9 cellular contexts compared by ENCODE assay signal in genomic region chr12:82357340-82357739, GRCh38. TPM values are rescaled to one million over a fixed set of nuclear protein-coding genes. Genes with fewer than 3 reads are reported as not detected.
A peak's percentile ranks its signal among the peaks of the same experiment; 100 is the strongest.
DNase-seq lines count a peak whose midpoint lies in the region; ATAC-seq, FAIRE-seq and TF ChIP-seq lines count a peak whose summit lies in the region.
"Had no signal": no experiment of that assay in that cellular context is flagged by ENCODE, and none has a peak within 500 bp of the region (broad histone marks: within the 10 kb centered on the region; RNA-seq: fewer than 3 reads in every experiment).

No MANE protein-coding gene starts in this region.

- H3K27ac ChIP-seq in heart right ventricle (peak overlapping the region in 5 of 10 donors; percentile 91 to 96 (median 94)), breast epithelium (peak overlapping the region in 1 of 2 donors; percentile 97), vagina (peak overlapping the region; percentile 90)

- H3K9me3 ChIP-seq in heart right ventricle, result no peaks in the 10 kb centered on the region
- no peaks in the 10 kb centered on the region for H3K9me3 ChIP-seq in breast epithelium
- H3K9me3 ChIP-seq in vagina, result no peaks in the 10 kb centered on the region

- no peak for TF ChIP-seq POLR2A in breast epithelium (IDR thresholded peaks at IDR 0.05)
- TF ChIP-seq POLR2A in vagina (IDR thresholded peaks at IDR 0.05), result no peak

- peaks cover 22% of the 10 kb centered on the region for H3K36me3 Mint-ChIP-seq in mesothelial cell of epicardium

- H3K36me3 ChIP-seq in heart right ventricle (peaks cover 0 to 47% (median 29%) of the 10 kb centered on the region in 9 donors), breast epithelium (no peaks in the 10 kb centered on the region), vagina (peaks cover 0 to 35% of the 10 kb centered on the region in 2 donors)

- H3K27me3 Mint-ChIP-seq in mesothelial cell of epicardium (ENCODE audit: low read depth), result no peaks in the 10 kb centered on the region

- H3K27me3 ChIP-seq in heart right ventricle, result no peaks in the 10 kb centered on the region
- no peaks in the 10 kb centered on the region for H3K27me3 ChIP-seq in breast epithelium
- no peaks in the 10 kb centered on the region for H3K27me3 ChIP-seq in vagina

- H3K4me3 ChIP-seq in heart right ventricle (peak overlapping the region; percentile 64 to 95 (median 86)), breast epithelium (peak overlapping the region; percentile 82 to 94 (median 84)), vagina (peak overlapping the region; percentile 58 to 80)

- intact Hi-C loops in heart right ventricle (cut with DNase I) (no loop called here), Right ventricle myocardium inferior (cut with DNase I) (no loop called here), breast epithelium (cut with DNase I; ENCODE audit: low total_unique reads) (loop anchor here (5.0 kb wide), 1 partner anchor 290 kb away; no protein-coding TSS in a partner anchor), vagina (cut with DNase I) (no loop called here)

- DNase-seq in heart right ventricle, result no peak
- no peak for DNase-seq in Right ventricle myocardium inferior (ENCODE audit: missing footprints)
- DNase-seq in breast epithelium (ENCODE audit: low spot score in 2 of 2), result no peak
- no peak for DNase-seq in mesothelial cell of epicardium (ENCODE audit: low spot score in 2 of 2, unreplicated experiment in 2 of 2)
- DNase-seq in vagina (ENCODE audit: extremely low spot score in 2 of 2), result no peak
- DNase-seq in RCC 7860 (ENCODE audit: low spot score), result no peak
- no peak for DNase-seq in NCI-H748 treated with DMSO at 0.1 percent for 48 hours (lab: John Stamatoyannopoulos, UW)

- H3K4me1 Mint-ChIP-seq in mesothelial cell of epicardium, result peaks cover 34% of the 10 kb centered on the region

- WGBS in heart right ventricle, 2 donors, result 44 to 48% methylated on average over 4 of the region's 4 CpGs

- H3K9me3 Mint-ChIP-seq in mesothelial cell of epicardium, result peaks cover 3% of the 10 kb centered on the region

- H3K4me1 ChIP-seq in heart right ventricle (peaks cover 0 to 52% (median 41%) of the 10 kb centered on the region in 9 donors), breast epithelium (peaks cover 0 to 9% of the 10 kb centered on the region in 2 donors), vagina (peaks cover 49% of the 10 kb centered on the region)

- no peak for FAIRE-seq in RCC 7860 (lab: Jason Lieb, UNC)
- FAIRE-seq: colon had no signal

- H3K4me3 Mint-ChIP-seq in mesothelial cell of epicardium, result peak overlapping the region; percentile 99

- ATAC-seq in heart right ventricle (no peak), Right ventricle myocardium inferior (no peak), HG02678 (IDR thresholded peaks at IDR 0.05; ENCODE audit: unreplicated experiment) (no peak)

- H3K27ac Mint-ChIP-seq in mesothelial cell of epicardium, result peak overlapping the region; percentile 100

- TF ChIP-seq CTCF in heart right ventricle (IDR thresholded peaks at IDR 0.05), result no peak
- no peak for TF ChIP-seq CTCF in breast epithelium (IDR thresholded peaks at IDR 0.05)
- no peak for TF ChIP-seq CTCF in mesothelial cell of epicardium (IDR thresholded peaks at IDR 0.05; ENCODE audit: unreplicated experiment)
- no peak for TF ChIP-seq CTCF in vagina (IDR thresholded peaks at IDR 0.05)

RNA-seq across cellular contexts. Expression of gene CCDC59, which starts 0.8 kb away (rescaled TPM):
- total RNA-seq in heart right ventricle (10 to 100 TPM; 22.7 to 33.2 (median 26.6) TPM), Right ventricle myocardium inferior (25.5 TPM), breast epithelium (10 to 100 TPM; 53.7 to 95.9 (median 64.5) TPM), mesothelial cell of epicardium (43.7 to 48.9 TPM (median 47.9 TPM) in 3 replicates), vagina (42.2 TPM)
- polyA plus RNA-seq in heart right ventricle, result 10 to 100 TPM; 33.0 to 38.2 TPM

RNA-seq across cellular contexts. Expression of gene METTL25, which starts 1.0 kb away (rescaled TPM):
- 10 to 100 TPM; 12.0 to 17.4 (median 15.1) TPM for total RNA-seq in heart right ventricle
- polyA plus RNA-seq in heart right ventricle, result 10 to 100 TPM in 1 of 2 donors, 1 to 10 TPM in 1; 2.0 to 12.1 TPM
- total RNA-seq in Right ventricle myocardium inferior, result 15.0 TPM
- 10 to 100 TPM; 10.4 to 38.9 (median 25.9) TPM for total RNA-seq in breast epithelium
- 10.4 to 11.9 TPM (median 10.5 TPM) in 3 replicates for total RNA-seq in mesothelial cell of epicardium
- 29.0 TPM for total RNA-seq in vagina
